Comparison of ENCODE assay signal across 22 cellular contexts in genomic region chr22:26724414-26724813, GRCh38.
"Had no signal": no experiment of that assay in that cellular context is flagged by ENCODE, and none has a peak within 500 bp of the region (broad histone marks: within the 10 kb centered on the region; RNA-seq: fewer than 3 reads in every experiment).

No MANE protein-coding gene starts in this region.

- H3K27ac Mint-ChIP-seq: activated CD4-positive, alpha-beta memory T cell treated with anti-CD3 and anti-CD28 coated beads, Interleukin-2, amount 10 ng/mL, durations not matched to agents 7 days and 5 days; activated naive CD8-positive, alpha-beta T cell treated with anti-CD3 and anti-CD28 coated beads, Interleukin-2, amount 10 ng/mL, durations not matched to agents 7 days and 5 days; activated T-cell treated with anti-CD3 and anti-CD28 coated beads, Interleukin-2, amount 50 U/mL, for 72 hours; WTC11 had no signal

- DNase-seq: activated CD4-positive, alpha-beta memory T cell treated with anti-CD3 and anti-CD28 coated beads, Interleukin-2, amount 10 ng/mL, durations not matched to agents 7 days and 5 days; activated CD4-positive, alpha-beta T cell treated with anti-CD3 and anti-CD28 coated beads, Interleukin-2, amount 50 U/mL, for 1 hour; activated naive CD4-positive, alpha-beta T cell treated with anti-CD3 and anti-CD28 coated beads, Interleukin-2, amount 50 U/mL, for 16 hours; activated naive CD8-positive, alpha-beta T cell treated with anti-CD3 and anti-CD28 coated beads, Interleukin-2, amount 10 ng/mL, durations not matched to agents 7 days and 5 days; activated T-cell treated with anti-CD3 and anti-CD28 coated beads for 4 hours; activated T-cell treated with anti-CD3 and anti-CD28 coated beads, Interleukin-2, amount 50 U/mL, for 72 hours; adrenal gland; anterior cingulate cortex; Karpas-422; MM.1S; NCI-H1105 treated with DMSO at 0.1 percent for 48 hours; NCI-H1436 treated with DMSO at 0.1 percent for 48 hours; NCI-H187; NCI-H2081; NCI-H510A treated with DMSO at 0.1 percent for 48 hours; NCI-H69; PC-3; SHP77; SW 1271 had no signal

- H3K4me3 Mint-ChIP-seq: activated CD4-positive, alpha-beta memory T cell treated with anti-CD3 and anti-CD28 coated beads, Interleukin-2, amount 10 ng/mL, durations not matched to agents 7 days and 5 days; activated naive CD8-positive, alpha-beta T cell treated with anti-CD3 and anti-CD28 coated beads, Interleukin-2, amount 10 ng/mL, durations not matched to agents 7 days and 5 days; activated T-cell treated with anti-CD3 and anti-CD28 coated beads, Interleukin-2, amount 50 U/mL, for 72 hours; WTC11 had no signal

- H3K4me3 ChIP-seq: adrenal gland, SJSA1 had no signal

- ATAC-seq: activated T-cell treated with anti-CD3 and anti-CD28 coated beads, Interleukin-2, amount 50 U/mL, for 72 hours; PC-3; SK-N-SH treated with all-trans-retinoic acid at 6 μM for 48 hours; WTC11 had no signal

- H3K9me3 Mint-ChIP-seq: activated CD4-positive, alpha-beta memory T cell treated with anti-CD3 and anti-CD28 coated beads, Interleukin-2, amount 10 ng/mL, durations not matched to agents 7 days and 5 days had no signal

- H3K27me3 Mint-ChIP-seq: activated CD4-positive, alpha-beta memory T cell treated with anti-CD3 and anti-CD28 coated beads, Interleukin-2, amount 10 ng/mL, durations not matched to agents 7 days and 5 days; activated naive CD8-positive, alpha-beta T cell treated with anti-CD3 and anti-CD28 coated beads, Interleukin-2, amount 10 ng/mL, durations not matched to agents 7 days and 5 days had no signal

- H3K4me1 Mint-ChIP-seq: activated CD4-positive, alpha-beta memory T cell treated with anti-CD3 and anti-CD28 coated beads, Interleukin-2, amount 10 ng/mL, durations not matched to agents 7 days and 5 days; WTC11 had no signal
